Comparison of ENCODE assay signal across 8 cellular contexts in genomic region chr10:43648392-43649148, GRCh38. TPM values are rescaled to one million over a fixed set of nuclear protein-coding genes. Genes with fewer than 3 reads are reported as not detected.
A peak's percentile ranks its signal among the peaks of the same experiment; 100 is the strongest.
DNase-seq lines count a peak whose midpoint lies in the region; ATAC-seq and TF ChIP-seq lines count a peak whose summit lies in the region.

Gene ZNF32, minus strand, starts transcription at chr10:43648881. Its CDS starts 2,748 bp downstream, at chr10:43646133.

- peaks cover 23 to 28% of the 10 kb centered on the region in 2 donors for H3K36me3 Mint-ChIP-seq in naive B cell

- peak within 1 kb of the TSS; percentile 71 to 90 (median 84) for H3K4me3 ChIP-seq in Peyer's patch

- peaks cover 8 to 33% (median 24%) of the 10 kb centered on the region in 7 donors for H3K9me3 Mint-ChIP-seq in naive B cell

- ATAC-seq in GM21381 (IDR thresholded peaks at IDR 0.05; ENCODE audit: unreplicated experiment), result peak; percentile 100
- ATAC-seq in naive B cell (ENCODE audit: low read depth in 2 of 2), result peak; percentile 98

- peaks cover 0 to 31% (median 8%) of the 10 kb centered on the region in 4 donors for H3K9me3 ChIP-seq in Peyer's patch

- H3K4me1 Mint-ChIP-seq in naive B cell, result peaks cover 12 to 24% (median 22%) of the 10 kb centered on the region in 3 donors

- peaks cover 4 to 15% (median 4%) of the 10 kb centered on the region in 3 donors for H3K27me3 Mint-ChIP-seq in naive B cell

- peak within 1 kb of the TSS; percentile 67 to 87 (median 74) for H3K27ac ChIP-seq in Peyer's patch

- peak; percentile 90 for DNase-seq in DMS 273 (lab: John Stamatoyannopoulos, UW; ENCODE audit: unreplicated experiment)
- peak; percentile 70 for DNase-seq in HT1080 (ENCODE audit: low read depth)
- peak; percentile 74 to 91 (median 89) for DNase-seq in Peyer's patch
- peak; percentile 70 for DNase-seq in activated T-helper 1 cell treated with Interleukin-2 at 50 U/mL for 16 hours (ENCODE audit: low read depth)
- peak; percentile 84 for DNase-seq in fibroblast of gingiva (ENCODE audit: low read depth)
- DNase-seq in naive B cell, result peak; percentile 79
- peak; percentile 58 to 66 for DNase-seq in stimulated activated CD8-positive, alpha-beta memory T cell treated with anti-CD3 and anti-CD28 coated beads, Interleukin-7, amount 100 ng/mL, for 48 hours (ENCODE audit: extremely low read depth in 1 of 2, low read depth in 1 of 2)

- H3K4me3 Mint-ChIP-seq in naive B cell, result peak within 1 kb of the TSS; percentile 89 to 99 (median 96)

- TF ChIP-seq POLR2A in Peyer's patch (IDR thresholded peaks at IDR 0.05), result peak; percentile 16 to 32

- peaks cover 0 to 27% (median 0%) of the 10 kb centered on the region in 3 donors for H3K36me3 ChIP-seq in Peyer's patch

- TF ChIP-seq CTCF in Peyer's patch (IDR thresholded peaks at IDR 0.05), result peak in 1 of 6 experiments; percentile 2

- peak within 1 kb of the TSS; percentile 69 to 96 (median 81) for H3K27ac Mint-ChIP-seq in naive B cell

- H3K27me3 ChIP-seq in Peyer's patch, result no peaks in the 10 kb centered on the region

- peaks cover 0 to 7% (median 0%) of the 10 kb centered on the region in 4 donors for H3K4me1 ChIP-seq in Peyer's patch

RNA-seq across cellular contexts. Expression of gene ZNF32, which starts in this region (rescaled TPM):
- 31.2 and 31.8 TPM in 2 replicates for total RNA-seq in HT1080 (2014; rRNA removed; shearing (Covaris generic))
- 16.2 and 20.9 TPM in 2 replicates for polyA plus RNA-seq in HT1080 (2015; cell fraction: cytosol; rRNA removed)
- 7.6 and 8.9 TPM in 2 replicates for polyA plus RNA-seq in HT1080 (2015; cell fraction: nucleus; rRNA removed)
- 10 to 100 TPM; 19.3 to 51.2 (median 23.1) TPM for total RNA-seq in Peyer's patch
- 100 to 1,000 TPM in 1 of 6 donors, 10 to 100 TPM in 5; 68.9 to 135 (median 83.1) TPM for polyA plus RNA-seq in naive B cell (ENCODE audit: low read depth in 6 of 6)

Comparison
In these comparisons a context has a peak if more than half of its experiments do, and no peak if none do; other contexts are left out.
1. Peak in every context shown above with its lines: DNase-seq, ATAC-seq, H3K4me3 ChIP-seq and H3K27ac ChIP-seq.